ENCODE assay signal across 20 cellular contexts in genomic region chr17:179066-179432, GRCh38. TPM values are rescaled to one million over a fixed set of nuclear protein-coding genes. Genes with fewer than 3 reads are reported as not detected.
DNase-seq lines count a peak whose midpoint lies in the region; ATAC-seq and TF ChIP-seq lines count a peak whose summit lies in the region.
"Had no signal": no experiment of that assay in that cellular context is flagged by ENCODE, and none has a peak within 500 bp of the region (broad histone marks: within the 10 kb centered on the region; RNA-seq: fewer than 3 reads in every experiment).

No MANE protein-coding gene starts in this region.

- H3K27ac ChIP-seq in gastroesophageal sphincter = peak overlapping the region in 3 of 4 donors; percentile 4 to 80 (median 27)
- H3K27ac ChIP-seq in muscle layer of duodenum (ENCODE audit: low read length) = peak overlapping the region; percentile 3
- peak overlapping the region; percentile 67 to 71 for H3K27ac ChIP-seq in uterus

- H3K4me1 ChIP-seq in gastroesophageal sphincter = peaks cover 0 to 39% (median 4%) of the 10 kb centered on the region in 3 donors
- H3K4me1 ChIP-seq in muscle layer of duodenum (ENCODE audit: control insufficient read depth in 1 of 2, insufficient read depth in 2 of 2, low read length in 2 of 2) = peaks cover 0 to 9% of the 10 kb centered on the region in 2 donors
- peaks cover 0 to 12% of the 10 kb centered on the region in 2 donors for H3K4me1 ChIP-seq in uterus

- H3K9me3 ChIP-seq in gastroesophageal sphincter (no peaks in the 10 kb centered on the region), muscle layer of duodenum (ENCODE audit: control insufficient read depth in 1 of 2, low read length in 2 of 2) (no peaks in the 10 kb centered on the region), uterus (no peaks in the 10 kb centered on the region)

- peak overlapping the region in 1 of 2 donors; percentile 56 for H3K4me3 ChIP-seq in gastroesophageal sphincter
- peak overlapping the region in 1 of 2 donors; percentile 16 for H3K4me3 ChIP-seq in muscle layer of duodenum (ENCODE audit: low read depth in 1 of 2, low read length in 2 of 2)
- H3K4me3 ChIP-seq in uterus = no peak overlapping the region

- H3K36me3 ChIP-seq in gastroesophageal sphincter = no peaks in the 10 kb centered on the region
- no peaks in the 10 kb centered on the region for H3K36me3 ChIP-seq in muscle layer of duodenum (ENCODE audit: control insufficient read depth in 1 of 2, insufficient read depth in 2 of 2, low read length in 2 of 2)
- H3K36me3 ChIP-seq in uterus = no peaks in the 10 kb centered on the region

- ATAC-seq in Right ventricle myocardium inferior = peak; percentile 37
- no peak for ATAC-seq in gastroesophageal sphincter
- ATAC-seq in HG02938 (IDR thresholded peaks at IDR 0.05; ENCODE audit: unreplicated experiment) = no peak
- ATAC-seq in GM19397 (IDR thresholded peaks at IDR 0.05; ENCODE audit: unreplicated experiment) = no peak
- ATAC-seq: activated T-helper 17 cell treated with anti-CD3 and anti-CD28 coated beads, Interleukin-2, amount 50 U/mL, for 72 hours had no signal

- H3K27me3 ChIP-seq in gastroesophageal sphincter = peaks cover 96% of the 10 kb centered on the region
- H3K27me3 ChIP-seq in muscle layer of duodenum (ENCODE audit: low read depth, low read length) = peaks cover 11% of the 10 kb centered on the region
- H3K27me3 ChIP-seq in uterus = peaks cover 0 to 5% of the 10 kb centered on the region in 2 donors

- no peak for TF ChIP-seq EP300 in gastroesophageal sphincter (IDR thresholded peaks at IDR 0.05)

- TF ChIP-seq POLR2A in gastroesophageal sphincter (IDR thresholded peaks at IDR 0.05) (no peak), uterus (IDR thresholded peaks at IDR 0.05) (no peak)

- DNase-seq in Right ventricle myocardium inferior (ENCODE audit: missing footprints) (no peak), cardiac septum (ENCODE audit: low spot score) (no peak), uterus (no peak), DMS114 treated with DMSO at 0.1 percent for 48 hours (lab: John Stamatoyannopoulos, UW; ENCODE audit: unreplicated experiment) (no peak)
- DNase-seq: 8988T; activated CD4-positive, alpha-beta T cell treated with anti-CD3 and anti-CD28 coated beads, Interleukin-2, amount 10 ng/mL, durations not matched to agents 24 days and 14 days; activated naive CD8-positive, alpha-beta T cell treated with anti-CD3 and anti-CD28 coated beads, Interleukin-2, amount 10 ng/mL, durations not matched to agents 7 days and 5 days; DMS79 treated with DMSO at 0.1 percent for 48 hours; endodermal cell; NCI-H1417 treated with DMSO at 0.1 percent for 48 hours; NCI-H2171; retina; stimulated activated CD4-positive, alpha-beta T cell treated with anti-CD3 and anti-CD28 coated beads, Interleukin-15, amount 100 ng/mL, for 24 hours had no signal

- TF ChIP-seq CTCF in gastroesophageal sphincter (IDR thresholded peaks at IDR 0.05) (no peak), uterus (IDR thresholded peaks at IDR 0.05) (no peak)

- intact Hi-C loops in Right ventricle myocardium inferior (cut with DNase I) (no loop called here), cardiac septum (cut with DNase I) (no loop called here), uterus (cut with DNase I; ENCODE audit: low total_unique reads) (no loop called here)

- WGBS in gastroesophageal sphincter (ENCODE audit: low coverage in 1 of 2), 2 donors = no CpG with 5 or more reads among the region's 5 CpGs

RNA-seq across cellular contexts. Expression of gene DOC2B, which starts 2.4 kb away (rescaled TPM):
- total RNA-seq in Right ventricle myocardium inferior (4.5 TPM), cardiac septum (6.4 TPM), gastroesophageal sphincter (10 to 100 TPM in 3 of 4 donors, 1 to 10 TPM in 1; 4.4 to 11.5 (median 10.6) TPM), uterus (10 to 100 TPM in 1 of 4 donors, 1 to 10 TPM in 3; 3.8 to 45.3 (median 7.1) TPM)
- total RNA-seq: activated naive CD8-positive, alpha-beta T cell treated with anti-CD3 and anti-CD28 coated beads, Interleukin-2, amount 10 ng/mL, durations not matched to agents 7 days and 5 days; H4 had no signal

RNA-seq across cellular contexts. Expression of gene SCGB1C2, which starts 41.7 kb away (rescaled TPM):
- total RNA-seq in Right ventricle myocardium inferior (not detected), cardiac septum (not detected), gastroesophageal sphincter (not detected), uterus (not detected)
- total RNA-seq: activated CD4-positive, alpha-beta T cell treated with anti-CD3 and anti-CD28 coated beads, Interleukin-2, amount 10 ng/mL, durations not matched to agents 24 days and 14 days; activated naive CD8-positive, alpha-beta T cell treated with anti-CD3 and anti-CD28 coated beads, Interleukin-2, amount 10 ng/mL, durations not matched to agents 7 days and 5 days; activated T-helper 17 cell treated with anti-CD3 and anti-CD28 coated beads, Interleukin-2, amount 50 U/mL, for 72 hours; endodermal cell; H4; mesenteric fat pad had no signal

Comparison
In these comparisons a context has a peak if more than half of its experiments do, and no peak if none do; other contexts are left out.
1. H3K27ac ChIP-seq: peak in every context shown above with its lines; median percentile 69 in uterus; 27 in gastroesophageal sphincter; 3 in muscle layer of duodenum.